In genomic region chr2:44342854-44343253, GRCh38 we compare ENCODE assay signal across 8 cellular contexts. TPM values are rescaled to one million over a fixed set of nuclear protein-coding genes. Genes with fewer than 3 reads are reported as not detected.
DNase-seq lines count a peak whose midpoint lies in the region; ATAC-seq and TF ChIP-seq lines count a peak whose summit lies in the region.

No MANE protein-coding gene starts in this region.

- no peak overlapping the region for H3K27ac Mint-ChIP-seq in HFFc6
- H3K27ac Mint-ChIP-seq in activated CD8-positive, alpha-beta T cell treated with anti-CD3 and anti-CD28 coated beads, Interleukin-2, amount 10 ng/mL, durations not matched to agents 7 days and 5 days: no peak overlapping the region

- POLR2A ChIA-PET in activated CD8-positive, alpha-beta T cell treated with anti-CD3 and anti-CD28 coated beads, Interleukin-2, amount 10 ng/mL, durations not matched to agents 7 days and 5 days (lab: Charles Lee): interaction anchor here (1.3 kb wide), 1 partner anchor 175 kb away, joined by 4 read pairs; no protein-coding TSS in a partner anchor

- no peak for ATAC-seq in activated CD8-positive, alpha-beta T cell treated with anti-CD3 and anti-CD28 coated beads, Interleukin-2, amount 10 ng/mL, durations not matched to agents 7 days and 5 days
- no peak for ATAC-seq in GM18511 (IDR thresholded peaks at IDR 0.05; ENCODE audit: unreplicated experiment)
- no peak for ATAC-seq in GM21786 (IDR thresholded peaks at IDR 0.05; ENCODE audit: unreplicated experiment)

- TF ChIP-seq CTCF in HFFc6 (IDR thresholded peaks at IDR 0.05): peak; percentile 56

- CTCF ChIA-PET in activated CD8-positive, alpha-beta T cell treated with anti-CD3 and anti-CD28 coated beads, Interleukin-2, amount 10 ng/mL, durations not matched to agents 7 days and 5 days (lab: Charles Lee): interaction anchor here (0.8 to 2.1 kb wide), 14 partner anchors 10 to 465 kb away, joined by 3 to 22 read pairs (median 5); no protein-coding TSS in a partner anchor

- no peaks in the 10 kb centered on the region for H3K9me3 Mint-ChIP-seq in HFFc6
- H3K9me3 Mint-ChIP-seq in activated CD8-positive, alpha-beta T cell treated with anti-CD3 and anti-CD28 coated beads, Interleukin-2, amount 10 ng/mL, durations not matched to agents 7 days and 5 days (ENCODE audit: insufficient read depth): no peaks in the 10 kb centered on the region

- no peaks in the 10 kb centered on the region for H3K27me3 Mint-ChIP-seq in HFFc6 (ENCODE audit: insufficient read depth)
- H3K27me3 Mint-ChIP-seq in activated CD8-positive, alpha-beta T cell treated with anti-CD3 and anti-CD28 coated beads, Interleukin-2, amount 10 ng/mL, durations not matched to agents 7 days and 5 days (ENCODE audit: low read depth): no peaks in the 10 kb centered on the region

- DNase-seq in DMS79 treated with DMSO at 0.1 percent for 48 hours (lab: John Stamatoyannopoulos, UW) (peak; percentile 13), DMS79 (lab: John Stamatoyannopoulos, UW) (no peak), HFFc6 (no peak), lung microvascular endothelial cell (ENCODE audit: low read depth in 2 of 2) (peak; percentile 31 to 59)
- peak; percentile 46 for DNase-seq in activated CD8-positive, alpha-beta T cell treated with anti-CD3 and anti-CD28 coated beads, Interleukin-2, amount 10 ng/mL, durations not matched to agents 7 days and 5 days
- no peak for DNase-seq in activated T-cell treated with anti-CD3 and anti-CD28 coated beads, Interleukin-2, amount 50 U/mL, for 1 hour

- H3K36me3 Mint-ChIP-seq in HFFc6 (ENCODE audit: low read depth): peaks cover 27% of the 10 kb centered on the region
- peaks cover 19% of the 10 kb centered on the region for H3K36me3 Mint-ChIP-seq in activated CD8-positive, alpha-beta T cell treated with anti-CD3 and anti-CD28 coated beads, Interleukin-2, amount 10 ng/mL, durations not matched to agents 7 days and 5 days (ENCODE audit: low read depth)

- no peak overlapping the region for H3K4me3 Mint-ChIP-seq in HFFc6
- H3K4me3 Mint-ChIP-seq in activated CD8-positive, alpha-beta T cell treated with anti-CD3 and anti-CD28 coated beads, Interleukin-2, amount 10 ng/mL, durations not matched to agents 7 days and 5 days: no peak overlapping the region

- peaks cover 8% of the 10 kb centered on the region for H3K4me1 Mint-ChIP-seq in HFFc6 (ENCODE audit: low read depth)
- no peaks in the 10 kb centered on the region for H3K4me1 Mint-ChIP-seq in activated CD8-positive, alpha-beta T cell treated with anti-CD3 and anti-CD28 coated beads, Interleukin-2, amount 10 ng/mL, durations not matched to agents 7 days and 5 days (ENCODE audit: low read depth)

RNA-seq across cellular contexts. Expression of gene PREPL, which starts 18.4 kb away (rescaled TPM):
- total RNA-seq in HFFc6 (2021; fragmentation: NEBNext Ultra II Directional; extraction: Animal tissue kit (Norgen Biotek cat#: 25700)): 10 to 100 TPM; 51.5 to 67.1 (median 55.6) TPM
- total RNA-seq in activated CD8-positive, alpha-beta T cell treated with anti-CD3 and anti-CD28 coated beads, Interleukin-2, amount 10 ng/mL, durations not matched to agents 7 days and 5 days: 10 to 100 TPM; 19.5 to 21.0 TPM
- 7.6 and 16.1 TPM in 2 replicates for total RNA-seq in lung microvascular endothelial cell

RNA-seq across cellular contexts. Expression of gene CAMKMT, which starts 18.9 kb away (rescaled TPM):
- total RNA-seq in HFFc6 (2021; fragmentation: NEBNext Ultra II Directional; extraction: Animal tissue kit (Norgen Biotek cat#: 25700)): 1 to 10 TPM; 5.1 to 8.6 (median 7.0) TPM
- 10 to 100 TPM; 11.2 to 12.7 TPM for total RNA-seq in activated CD8-positive, alpha-beta T cell treated with anti-CD3 and anti-CD28 coated beads, Interleukin-2, amount 10 ng/mL, durations not matched to agents 7 days and 5 days
- 2.4 and 2.6 TPM in 2 replicates for total RNA-seq in lung microvascular endothelial cell

Comparison
In these comparisons a context has a peak if more than half of its experiments do, and no peak if none do; other contexts are left out.
1. DNase-seq: peak in DMS79 treated with DMSO at 0.1 percent for 48 hours (single experiment), activated CD8-positive, alpha-beta T cell treated with anti-CD3 and anti-CD28 coated beads, Interleukin-2, amount 10 ng/mL, durations not matched to agents 7 days and 5 days (single experiment) and lung microvascular endothelial cell (2 of 2); none in DMS79 (single experiment), HFFc6 (single experiment) and activated T-cell treated with anti-CD3 and anti-CD28 coated beads, Interleukin-2, amount 50 U/mL, for 1 hour (single experiment).